In the genomic region with DNA sequence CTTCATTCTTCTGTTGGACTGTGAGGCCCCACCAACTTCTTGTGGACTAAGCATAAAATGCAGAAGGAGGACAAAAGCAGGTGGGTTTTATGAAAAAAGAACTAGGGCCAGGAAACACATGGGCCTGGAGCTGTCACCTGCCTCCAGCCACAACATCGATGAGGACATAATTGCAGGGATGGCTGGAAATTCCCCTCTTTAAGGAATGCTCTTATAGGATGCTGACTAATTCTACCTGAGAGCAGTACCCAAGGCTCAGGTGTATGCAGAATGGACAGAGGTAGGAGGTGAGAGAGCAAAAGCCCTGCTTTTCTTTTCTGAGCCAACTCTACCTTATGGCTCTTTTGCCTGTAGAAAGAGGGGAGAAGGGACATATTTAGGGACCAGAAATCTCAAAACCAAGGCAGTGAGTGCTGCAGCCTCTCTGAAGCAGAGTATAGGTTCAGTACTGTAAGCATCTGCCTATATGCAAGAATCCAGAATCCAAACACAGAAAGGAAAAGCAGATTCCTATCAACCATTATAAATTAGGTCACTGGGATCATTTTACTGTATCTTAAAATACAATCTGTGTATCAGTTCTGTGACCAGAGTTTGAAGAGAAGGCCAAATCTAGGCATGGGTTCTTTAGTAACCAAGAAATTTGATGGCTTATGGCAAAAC, we compare ENCODE assay signal across 13 cellular contexts.
"Had no signal": no experiment of that assay in that cellular context is flagged by ENCODE, and none has a peak within 500 bp of the region (broad histone marks: within the 10 kb centered on the region; RNA-seq: fewer than 3 reads in every experiment).

No MANE protein-coding gene starts in this region.

- H3K4me1 Mint-ChIP-seq: activated CD4-positive, alpha-beta T cell treated with anti-CD3 and anti-CD28 coated beads, Interleukin-2, amount 10 ng/mL, durations not matched to agents 7 days and 5 days; activated naive CD4-positive, alpha-beta T cell treated with anti-CD3 and anti-CD28 coated beads, Interleukin-2, amount 10 ng/mL, durations not matched to agents 7 days and 5 days; immature natural killer cell; stimulated activated naive B cell treated with anti-CD40 and anti-IgM and Interleukin-4, amounts not matched to agents 10 μg/mL and 1 μg/mL and 100 μg/mL, for 72 hours had no signal

- H3K9me3 Mint-ChIP-seq: activated CD4-positive, alpha-beta T cell treated with anti-CD3 and anti-CD28 coated beads, Interleukin-2, amount 10 ng/mL, durations not matched to agents 7 days and 5 days; activated naive CD4-positive, alpha-beta T cell treated with anti-CD3 and anti-CD28 coated beads, Interleukin-2, amount 10 ng/mL, durations not matched to agents 7 days and 5 days; activated T-helper 2 cell treated with anti-CD3 and anti-CD28 coated beads, Interferon-gamma antibody, Interleukin-2, Interleukin-4, amounts not matched to agents 10 μg/mL and 5 μg/mL and 100 μg/mL, durations not matched to agents 14 hours and 24 hours and 36 hours; endodermal cell; neural crest cell had no signal

- H3K27ac ChIP-seq: sigmoid colon, transverse colon had no signal

- H3K4me3 ChIP-seq: sigmoid colon, transverse colon had no signal

- DNase-seq: activated CD4-positive, alpha-beta T cell treated with anti-CD3 and anti-CD28 coated beads, Interleukin-2, amount 10 ng/mL, durations not matched to agents 7 days and 5 days; activated CD4-positive, CD25-positive, alpha-beta regulatory T cell; activated CD8-positive, alpha-beta memory T cell treated with anti-CD3 and anti-CD28 coated beads for 24 hours; activated naive CD4-positive, alpha-beta T cell treated with anti-CD3 and anti-CD28 coated beads, Interleukin-2, amount 10 ng/mL, durations not matched to agents 7 days and 5 days; endodermal cell; glutamatergic neuron; immature natural killer cell; sigmoid colon; stimulated activated CD4-positive, alpha-beta T cell treated with anti-CD3 and anti-CD28 coated beads, Interleukin-2, amount 100 ng/mL, for 24 hours; stimulated activated naive B cell treated with anti-CD40 and anti-IgM and Interleukin-4, amounts not matched to agents 10 μg/mL and 1 μg/mL and 100 μg/mL, for 72 hours; transverse colon had no signal

- H3K4me3 Mint-ChIP-seq: activated CD4-positive, alpha-beta T cell treated with anti-CD3 and anti-CD28 coated beads, Interleukin-2, amount 10 ng/mL, durations not matched to agents 7 days and 5 days; activated naive CD4-positive, alpha-beta T cell treated with anti-CD3 and anti-CD28 coated beads, Interleukin-2, amount 10 ng/mL, durations not matched to agents 7 days and 5 days; endodermal cell; immature natural killer cell; neural crest cell; stimulated activated naive B cell treated with anti-CD40 and anti-IgM and Interleukin-4, amounts not matched to agents 10 μg/mL and 1 μg/mL and 100 μg/mL, for 72 hours had no signal

- H3K4me1 ChIP-seq: transverse colon had no signal

- H3K36me3 ChIP-seq: sigmoid colon, transverse colon had no signal

- H3K9me3 ChIP-seq: sigmoid colon, transverse colon had no signal

- H3K36me3 Mint-ChIP-seq: activated naive CD4-positive, alpha-beta T cell treated with anti-CD3 and anti-CD28 coated beads, Interleukin-2, amount 10 ng/mL, durations not matched to agents 7 days and 5 days; immature natural killer cell; stimulated activated naive B cell treated with anti-CD40 and anti-IgM and Interleukin-4, amounts not matched to agents 10 μg/mL and 1 μg/mL and 100 μg/mL, for 72 hours had no signal

- H3K27me3 ChIP-seq: sigmoid colon, transverse colon had no signal

- H3K27me3 Mint-ChIP-seq: activated CD4-positive, alpha-beta T cell treated with anti-CD3 and anti-CD28 coated beads, Interleukin-2, amount 10 ng/mL, durations not matched to agents 7 days and 5 days; activated naive CD4-positive, alpha-beta T cell treated with anti-CD3 and anti-CD28 coated beads, Interleukin-2, amount 10 ng/mL, durations not matched to agents 7 days and 5 days; stimulated activated naive B cell treated with anti-CD40 and anti-IgM and Interleukin-4, amounts not matched to agents 10 μg/mL and 1 μg/mL and 100 μg/mL, for 72 hours had no signal

- H3K27ac Mint-ChIP-seq: activated CD4-positive, alpha-beta T cell treated with anti-CD3 and anti-CD28 coated beads, Interleukin-2, amount 10 ng/mL, durations not matched to agents 7 days and 5 days; activated naive CD4-positive, alpha-beta T cell treated with anti-CD3 and anti-CD28 coated beads, Interleukin-2, amount 10 ng/mL, durations not matched to agents 7 days and 5 days; activated T-helper 2 cell treated with anti-CD3 and anti-CD28 coated beads, Interferon-gamma antibody, Interleukin-2, Interleukin-4, amounts not matched to agents 10 μg/mL and 5 μg/mL and 100 μg/mL, durations not matched to agents 14 hours and 24 hours and 36 hours; endodermal cell; immature natural killer cell; stimulated activated naive B cell treated with anti-CD40 and anti-IgM and Interleukin-4, amounts not matched to agents 10 μg/mL and 1 μg/mL and 100 μg/mL, for 72 hours had no signal
